ENCODE assay signal across 21 cellular contexts in the genomic region with DNA sequence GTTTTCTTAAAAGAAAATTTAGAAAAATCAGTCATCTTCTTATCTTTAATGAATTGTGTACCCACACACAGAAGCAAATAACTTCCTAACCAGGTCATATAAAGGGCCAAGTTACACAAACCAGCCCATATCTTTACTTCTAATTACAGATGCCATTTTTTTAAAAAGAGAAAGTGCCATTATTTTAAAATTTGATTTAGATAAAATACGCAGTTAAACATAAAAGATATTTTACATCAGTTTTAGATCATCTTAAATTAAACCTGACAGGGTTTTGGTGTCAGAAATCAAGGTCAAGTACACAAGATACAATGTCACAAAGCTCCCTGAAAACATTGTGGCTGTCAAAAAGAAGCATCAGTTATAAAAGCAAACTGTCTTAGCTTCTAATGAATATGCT.
DNase-seq lines count a peak whose midpoint lies in the region; ATAC-seq and TF ChIP-seq lines count a peak whose summit lies in the region.
"Had no signal": no experiment of that assay in that cellular context is flagged by ENCODE, and none has a peak within 500 bp of the region (broad histone marks: within the 10 kb centered on the region; RNA-seq: fewer than 3 reads in every experiment).

No MANE protein-coding gene starts in this region.

- peaks cover 3% of the 10 kb centered on the region for H3K4me1 Mint-ChIP-seq in nephron
- peaks cover 0 to 7% of the 10 kb centered on the region in 2 donors for H3K4me1 Mint-ChIP-seq in effector memory CD8-positive, alpha-beta T cell (ENCODE audit: low read depth in 2 of 2)

- H3K4me3 Mint-ChIP-seq in nephron: no peak overlapping the region
- no peak overlapping the region for H3K4me3 Mint-ChIP-seq in effector memory CD8-positive, alpha-beta T cell
- H3K4me3 Mint-ChIP-seq: CD14-positive monocyte; CD4-positive, alpha-beta memory T cell; CD4-positive, CD25-positive, alpha-beta regulatory T cell; CD8-positive, alpha-beta memory T cell had no signal

- CTCF ChIA-PET in SK-N-SH (lab: Yijun Ruan, JAX): interaction anchor here (1.3 kb wide), 1 partner anchor 30 kb away, joined by 3 read pairs; no protein-coding TSS in a partner anchor

- H3K9ac ChIP-seq in SK-N-SH: no peak overlapping the region
- H3K9ac ChIP-seq: BLaER1 had no signal

- no peaks in the 10 kb centered on the region for H3K9me2 ChIP-seq in SK-N-SH

- H3K4me2 ChIP-seq in SK-N-SH: no peak overlapping the region
- H3K4me2 ChIP-seq: BLaER1 had no signal

- TF ChIP-seq CTCF in SK-N-SH (IDR thresholded peaks at IDR 0.05) (no peak), nephron (IDR thresholded peaks at IDR 0.05; ENCODE audit: unreplicated experiment in 3 of 3) (no peak), lower lobe of right lung (IDR thresholded peaks at IDR 0.05) (no peak), GM13976 (IDR thresholded peaks at IDR 0.05; ENCODE audit: borderline replicate concordance, control extremely low read depth, extremely low read depth, insufficient read depth, missing control alignments) (no peak)

- no peak overlapping the region for H3K4me3 ChIP-seq in SK-N-SH (ENCODE audit: low read depth in 2 of 2, low read length in 1 of 2)
- no peak overlapping the region for H3K4me3 ChIP-seq in lower lobe of right lung
- H3K4me3 ChIP-seq: BLaER1 had no signal

- no peaks in the 10 kb centered on the region for H3K27me3 ChIP-seq in SK-N-SH (ENCODE audit: insufficient read depth)
- H3K27me3 ChIP-seq in lower lobe of right lung (ENCODE audit: low read depth): no peaks in the 10 kb centered on the region
- H3K27me3 ChIP-seq: BE2C, BLaER1 had no signal

- H3K9me3 ChIP-seq in SK-N-SH: no peaks in the 10 kb centered on the region
- no peaks in the 10 kb centered on the region for H3K9me3 ChIP-seq in lower lobe of right lung
- H3K9me3 ChIP-seq: BE2C, BLaER1 had no signal

- H3K9me3 Mint-ChIP-seq in nephron: peaks cover 3% of the 10 kb centered on the region
- H3K9me3 Mint-ChIP-seq in effector memory CD8-positive, alpha-beta T cell: no peaks in the 10 kb centered on the region
- H3K9me3 Mint-ChIP-seq: CD4-positive, CD25-positive, alpha-beta regulatory T cell; CD8-positive, alpha-beta memory T cell had no signal

- 54% methylated on average over 1 of the region's 1 CpG for WGBS in SK-N-SH (ENCODE audit: low lambda C conversion rate)

- no peak for TF ChIP-seq EP300 in SK-N-SH (IDR thresholded peaks at IDR 0.05; ENCODE audit: borderline replicate concordance in 1 of 2, low read depth in 1 of 2, low read length in 1 of 2)

- peak overlapping the region; percentile 6 to 49 (median 21) for H3K27ac Mint-ChIP-seq in nephron
- H3K27ac Mint-ChIP-seq in effector memory CD8-positive, alpha-beta T cell: no peak overlapping the region
- H3K27ac Mint-ChIP-seq: CD14-positive monocyte; CD4-positive, alpha-beta memory T cell; CD4-positive, CD25-positive, alpha-beta regulatory T cell; CD8-positive, alpha-beta memory T cell had no signal

- H3K27ac ChIP-seq in SK-N-SH (ENCODE audit: low read depth in 2 of 2, low read length in 1 of 2) (no peak overlapping the region), lower lobe of right lung (no peak overlapping the region)
- H3K27ac ChIP-seq: BLaER1 had no signal

- no peak for DNase-seq in SK-N-SH
- peak; percentile 4 for DNase-seq in amniotic epithelial cell (ENCODE audit: low read depth)
- no peak for DNase-seq in lower lobe of right lung
- DNase-seq in DMS53 (lab: John Stamatoyannopoulos, UW): no peak
- DNase-seq in GM13976 (ENCODE audit: low spot score): no peak
- no peak for DNase-seq in effector memory CD8-positive, alpha-beta T cell
- DNase-seq: 8988T; ACHN; BE2C; C1 segment of cervical spinal cord; CD4-positive, alpha-beta memory T cell; CD4-positive, CD25-positive, alpha-beta regulatory T cell; CD8-positive, alpha-beta memory T cell; COR-L47; DMS 273 treated with DMSO at 0.1 percent for 48 hours; DMS153; DMS79 treated with DMSO at 0.1 percent for 48 hours; GF-D8 had no signal

- no peaks in the 10 kb centered on the region for H3F3A ChIP-seq in SK-N-SH (replicated peaks; ENCODE audit: insufficient read depth)

- POLR2A ChIA-PET in SK-N-SH (lab: Yijun Ruan, JAX): no interaction called here

- in situ Hi-C loops in GM13976 (cut with MboI; ENCODE audit: low sequenced_read_pairs, unreplicated experiment): no loop called here

- H4K20me1 ChIP-seq in SK-N-SH (ENCODE audit: insufficient read depth): no peaks in the 10 kb centered on the region
- H4K20me1 ChIP-seq: BLaER1 had no signal

- H3K36me3 Mint-ChIP-seq in nephron (ENCODE audit: low read depth): no peaks in the 10 kb centered on the region
- H3K36me3 Mint-ChIP-seq in effector memory CD8-positive, alpha-beta T cell (ENCODE audit: insufficient read depth): no peaks in the 10 kb centered on the region
- H3K36me3 Mint-ChIP-seq: CD14-positive monocyte; CD4-positive, alpha-beta memory T cell; CD4-positive, CD25-positive, alpha-beta regulatory T cell; CD8-positive, alpha-beta memory T cell had no signal

- intact Hi-C loops in lower lobe of right lung (cut with DNase I): no loop called here

- peaks cover 6% of the 10 kb centered on the region for H3K27me3 Mint-ChIP-seq in nephron (ENCODE audit: low read depth)
- peaks cover 8 to 12% of the 10 kb centered on the region in 2 donors for H3K27me3 Mint-ChIP-seq in effector memory CD8-positive, alpha-beta T cell

- H3K36me3 ChIP-seq in SK-N-SH (replicated peaks in 1 of 2; ENCODE audit: control insufficient read depth in 1 of 2, insufficient read depth in 2 of 2, low read length in 1 of 2): no peaks in the 10 kb centered on the region
- H3K36me3 ChIP-seq in lower lobe of right lung: no peaks in the 10 kb centered on the region
- H3K36me3 ChIP-seq: BE2C, BLaER1 had no signal

- H3K4me1 ChIP-seq in SK-N-SH (ENCODE audit: control insufficient read depth in 1 of 2, insufficient read depth in 2 of 2, low read depth in 1 of 2, low read length in 1 of 2) (peaks cover 0 to 3% of the 10 kb centered on the region in 2 experiments; a peak in 1 of 4 replicates), lower lobe of right lung (peaks cover 17% of the 10 kb centered on the region)

- H2AFZ ChIP-seq in SK-N-SH (ENCODE audit: low read depth): no peak overlapping the region

- H3K79me2 ChIP-seq in SK-N-SH (ENCODE audit: insufficient read depth): no peaks in the 10 kb centered on the region

- TF ChIP-seq RAD21 in SK-N-SH (IDR thresholded peaks at IDR 0.05; ENCODE audit: low read length): no peak

- no peak for ATAC-seq in lower lobe of right lung
- ATAC-seq in effector memory CD8-positive, alpha-beta T cell (replicated peaks): no peak

TF ChIP-seq in SK-N-SH, 30 proteins besides CTCF, POLR2A, EP300 and RAD21:
- TF ChIP-seq TEAD4 (IDR thresholded peaks at IDR 0.05; ENCODE audit: borderline replicate concordance, insufficient read depth) (no peak), GATA2 (CRISPR knock-in tag; IDR thresholded peaks at IDR 0.05) (0 out of 2 replicates have a peak, but pooled peaks have one; percentile 7)
TF ChIP-seq in SK-N-SH: peak in this region for 1.

Comparison
In these comparisons a context has a peak if more than half of its experiments do, and no peak if none do; other contexts are left out.
1. H3K27ac Mint-ChIP-seq: peak in nephron (3 of 3); none in effector memory CD8-positive, alpha-beta T cell (0 of 2).